In genomic region chr18:59196161-59196560, GRCh38 we compare ENCODE assay signal across 23 cellular contexts.
A peak's percentile ranks its signal among the peaks of the same experiment; 100 is the strongest.
DNase-seq lines count a peak whose midpoint lies in the region; ATAC-seq, FAIRE-seq and TF ChIP-seq lines count a peak whose summit lies in the region.
"Had no signal": no experiment of that assay in that cellular context is flagged by ENCODE, and none has a peak within 500 bp of the region (broad histone marks: within the 10 kb centered on the region; RNA-seq: fewer than 3 reads in every experiment).

No MANE protein-coding gene starts in this region.

- TF ChIP-seq POLR2A in H54 (IDR thresholded peaks at IDR 0.05; ENCODE audit: low read depth, low read length) = no peak

- FAIRE-seq in H54 (lab: Jason Lieb, UNC) = no peak
- FAIRE-seq: GM12891, GM19239 had no signal

- ATAC-seq in GM19467 (IDR thresholded peaks at IDR 0.05; ENCODE audit: unreplicated experiment) = no peak
- ATAC-seq: Right ventricle myocardium inferior, SK-N-SH treated with all-trans-retinoic acid at 6 μM for 48 hours, T-helper 17 cell had no signal

- DNase-seq in NCI-H345 (lab: John Stamatoyannopoulos, UW) = peak; percentile 37
- DNase-seq in NCI-H345 treated with DMSO at 0.1 percent for 48 hours (lab: John Stamatoyannopoulos, UW; ENCODE audit: unreplicated experiment) = no peak
- peak; percentile 17 for DNase-seq in DMS153 treated with DMSO at 0.1 percent for 48 hours (lab: John Stamatoyannopoulos, UW; ENCODE audit: unreplicated experiment)
- peak; percentile 98 for DNase-seq in NCI-H69 (lab: John Stamatoyannopoulos, UW)
- DNase-seq in cerebellar nuclear complex (lab: John Stamatoyannopoulos, UW) = no peak
- DNase-seq in H54 (ENCODE audit: insufficient read length, low spot score) = no peak
- DNase-seq: DMS79, EL, GF-D8, HCEC 1CT, MG63, NCI-H1105 treated with DMSO at 0.1 percent for 48 hours, NCI-H1930, NCI-H774, PC-9, SJCRH30, T-helper 17 cell, T1000 had no signal

Comparison
In these comparisons a context has a peak if more than half of its experiments do, and no peak if none do; other contexts are left out.
1. DNase-seq: peak in NCI-H345 (single experiment), DMS153 treated with DMSO at 0.1 percent for 48 hours (single experiment) and NCI-H69 (single experiment); none in NCI-H345 treated with DMSO at 0.1 percent for 48 hours (single experiment), cerebellar nuclear complex (0 of 2) and H54 (single experiment).